Comparison of ENCODE assay signal across 15 cellular contexts in the genomic region with DNA sequence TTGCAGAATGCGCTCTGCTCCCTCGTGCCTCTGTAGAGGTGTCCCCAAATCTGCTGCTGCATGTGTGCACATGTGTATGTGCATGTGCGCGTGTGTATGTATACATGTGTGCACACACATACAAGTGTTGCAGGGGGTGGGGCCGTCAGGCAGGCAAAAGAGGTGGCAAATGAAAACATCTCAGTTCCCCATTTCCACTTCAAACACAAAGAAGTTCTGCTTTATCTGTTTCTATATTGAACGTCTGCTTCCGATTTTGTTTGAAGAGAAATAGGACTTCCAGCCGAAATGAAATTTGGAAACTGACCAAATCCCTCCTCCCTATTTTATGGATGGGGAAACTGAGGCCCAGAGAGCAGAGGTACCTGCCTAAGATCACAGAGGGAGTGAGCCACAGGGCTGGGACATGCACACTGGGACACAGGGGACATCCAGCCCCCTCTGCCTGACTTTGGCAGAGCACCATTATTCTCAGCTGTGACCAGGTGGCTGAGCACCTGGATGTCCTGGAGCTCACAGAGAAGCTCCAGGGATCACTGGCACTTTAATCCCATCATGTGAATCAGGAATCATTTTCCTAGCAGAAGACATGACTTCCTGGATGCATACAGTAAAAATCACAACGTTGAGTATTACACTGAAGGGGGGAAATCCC. TPM values are rescaled to one million over a fixed set of nuclear protein-coding genes. Genes with fewer than 3 reads are reported as not detected.
A peak's percentile ranks its signal among the peaks of the same experiment; 100 is the strongest.
DNase-seq lines count a peak whose midpoint lies in the region; ATAC-seq, FAIRE-seq and TF ChIP-seq lines count a peak whose summit lies in the region.
"Had no signal": no experiment of that assay in that cellular context is flagged by ENCODE, and none has a peak within 500 bp of the region (broad histone marks: within the 10 kb centered on the region; RNA-seq: fewer than 3 reads in every experiment).

No MANE protein-coding gene starts in this region.

- WGBS in thyroid gland, 2 donors = 79 to 84% methylated on average over 9 of the region's 9 CpGs
- 69 to 74% methylated on average over 9 of the region's 9 CpGs for WGBS in pancreas, 2 donors
- 77 to 82% (median 80%) methylated on average over 9 of the region's 9 CpGs for WGBS in stomach, 5 donors

- TF ChIP-seq CTCF in gastrocnemius medialis (IDR thresholded peaks at IDR 0.05 in 4 of 5, conservative IDR thresholded peaks at IDR 0.05 in 1 of 5) = no peak
- TF ChIP-seq CTCF in thyroid gland (IDR thresholded peaks at IDR 0.05) = no peak
- TF ChIP-seq CTCF in pancreas (IDR thresholded peaks at IDR 0.05) = no peak
- no peak for TF ChIP-seq CTCF in stomach (IDR thresholded peaks at IDR 0.05)

- FAIRE-seq in pancreas (lab: Jason Lieb, UNC) = no peak
- FAIRE-seq: frontal cortex had no signal

- no peaks in the 10 kb centered on the region for H3K36me3 ChIP-seq in gastrocnemius medialis
- H3K36me3 ChIP-seq in thyroid gland = no peaks in the 10 kb centered on the region
- H3K36me3 ChIP-seq in pancreas = no peaks in the 10 kb centered on the region
- H3K36me3 ChIP-seq in stomach = no peaks in the 10 kb centered on the region
- H3K36me3 ChIP-seq: MG63 had no signal

- H3K27ac Mint-ChIP-seq in naive B cell = peak overlapping the region; percentile 49 to 95 (median 88)
- H3K27ac Mint-ChIP-seq: stimulated activated effector memory CD8-positive, alpha-beta T cell treated with anti-CD3 and anti-CD28 coated beads, Interleukin-12 subunit alpha, Interleukin-12 subunit beta, amount 100 ng/mL, for 72 hours had no signal

- peak; percentile 91 for ATAC-seq in GM18868 (IDR thresholded peaks at IDR 0.05; ENCODE audit: unreplicated experiment)
- peak; percentile 72 for ATAC-seq in GM21717 (IDR thresholded peaks at IDR 0.05; ENCODE audit: unreplicated experiment)
- peak; percentile 77 for ATAC-seq in HG03442 (IDR thresholded peaks at IDR 0.05; ENCODE audit: unreplicated experiment)
- ATAC-seq in naive B cell (ENCODE audit: low read depth in 2 of 2) = peak; percentile 93 to 97
- ATAC-seq in gastrocnemius medialis = no peak
- no peak for ATAC-seq in pancreas
- ATAC-seq: stimulated activated effector memory CD8-positive, alpha-beta T cell treated with anti-CD3 and anti-CD28 coated beads, Interleukin-12 subunit alpha, Interleukin-12 subunit beta, amount 100 ng/mL, for 72 hours had no signal

- H3K4me1 Mint-ChIP-seq in naive B cell = peaks cover 31 to 45% (median 34%) of the 10 kb centered on the region in 3 donors
- H3K4me1 Mint-ChIP-seq: stimulated activated effector memory CD8-positive, alpha-beta T cell treated with anti-CD3 and anti-CD28 coated beads, Interleukin-12 subunit alpha, Interleukin-12 subunit beta, amount 100 ng/mL, for 72 hours had no signal

- H3K36me3 Mint-ChIP-seq in naive B cell = peaks cover 3 to 9% of the 10 kb centered on the region in 2 donors
- H3K36me3 Mint-ChIP-seq: stimulated activated effector memory CD8-positive, alpha-beta T cell treated with anti-CD3 and anti-CD28 coated beads, Interleukin-12 subunit alpha, Interleukin-12 subunit beta, amount 100 ng/mL, for 72 hours had no signal

- H3K27ac ChIP-seq in gastrocnemius medialis (no peak overlapping the region), thyroid gland (no peak overlapping the region), pancreas (no peak overlapping the region), stomach (no peak overlapping the region)
- H3K27ac ChIP-seq: skin epidermis had no signal

- H3K27me3 Mint-ChIP-seq in naive B cell = peaks cover 18 to 40% (median 30%) of the 10 kb centered on the region in 3 donors

- TF ChIP-seq POLR2A in gastrocnemius medialis (IDR thresholded peaks at IDR 0.05) (no peak), thyroid gland (IDR thresholded peaks at IDR 0.05) (no peak), stomach (IDR thresholded peaks at IDR 0.05) (no peak)

- DNase-seq in naive B cell = peak; percentile 66
- no peak for DNase-seq in gastrocnemius medialis
- DNase-seq in thyroid gland = no peak
- no peak for DNase-seq in pancreas
- no peak for DNase-seq in stomach
- DNase-seq: activated gamma-delta T cell treated with Interleukin-2 at 50 U/mL for 16 hours, HCEC 1CT, MG63 had no signal

- in situ Hi-C loops in gastrocnemius medialis (cut with MboI; ENCODE audit: low sequenced_read_pairs in 4 of 4) = no loop called here

- H3K4me3 ChIP-seq in gastrocnemius medialis (no peak overlapping the region), thyroid gland (replicated peaks in 1 of 3) (no peak overlapping the region), pancreas (no peak overlapping the region), stomach (no peak overlapping the region)
- H3K4me3 ChIP-seq: MG63, skin epidermis had no signal

- no peak for TF ChIP-seq EP300 in stomach (IDR thresholded peaks at IDR 0.05)

- peaks cover 0 to 5% (median 0%) of the 10 kb centered on the region in 7 donors for H3K9me3 Mint-ChIP-seq in naive B cell
- H3K9me3 Mint-ChIP-seq: stimulated activated effector memory CD8-positive, alpha-beta T cell treated with anti-CD3 and anti-CD28 coated beads, Interleukin-12 subunit alpha, Interleukin-12 subunit beta, amount 100 ng/mL, for 72 hours had no signal

- no peaks in the 10 kb centered on the region for H3K9me3 ChIP-seq in gastrocnemius medialis
- no peaks in the 10 kb centered on the region for H3K9me3 ChIP-seq in thyroid gland
- no peaks in the 10 kb centered on the region for H3K9me3 ChIP-seq in pancreas
- H3K9me3 ChIP-seq in stomach = no peaks in the 10 kb centered on the region
- H3K9me3 ChIP-seq: MG63 had no signal

- intact Hi-C loops in gastrocnemius medialis (cut with DNase I; ENCODE audit: low total_unique reads) = no loop called here
- intact Hi-C loops in thyroid gland (cut with DNase I) = no loop called here
- intact Hi-C loops in pancreas (cut with DNase I) = no loop called here
- intact Hi-C loops in stomach (cut with DNase I; ENCODE audit: low total_unique reads) = no loop called here

- H3K27me3 ChIP-seq in gastrocnemius medialis (peaks cover 0 to 4% (median 0%) of the 10 kb centered on the region in 3 donors), thyroid gland (no peaks in the 10 kb centered on the region), pancreas (no peaks in the 10 kb centered on the region), stomach (peaks cover 0 to 27% (median 3%) of the 10 kb centered on the region in 3 donors)
- H3K27me3 ChIP-seq: MG63 had no signal

- peak overlapping the region; percentile 63 to 94 (median 89) for H3K4me3 Mint-ChIP-seq in naive B cell
- H3K4me3 Mint-ChIP-seq: stimulated activated effector memory CD8-positive, alpha-beta T cell treated with anti-CD3 and anti-CD28 coated beads, Interleukin-12 subunit alpha, Interleukin-12 subunit beta, amount 100 ng/mL, for 72 hours had no signal

- H3K4me1 ChIP-seq in gastrocnemius medialis (no peaks in the 10 kb centered on the region), thyroid gland (no peaks in the 10 kb centered on the region), pancreas (no peaks in the 10 kb centered on the region), stomach (no peaks in the 10 kb centered on the region)

RNA-seq across cellular contexts. Expression of a gene that starts 41.2 kb away (rescaled TPM):
- polyA plus RNA-seq in naive B cell (ENCODE audit: low read depth in 6 of 6) (not detected), pancreas (under 1 TPM in 1 of 2 donors, not detected in 1; 0.02 TPM), stomach (not detected)
- total RNA-seq in gastrocnemius medialis (under 1 TPM in 2 of 4 donors, not detected in 2; 0.07 to 0.12 TPM), thyroid gland (under 1 TPM in 2 of 4 donors, not detected in 2; 0.10 to 0.11 TPM), pancreas (under 1 TPM in 2 of 6 donors, not detected in 4; 0.03 to 0.04 TPM), stomach (not detected)
- total RNA-seq: RPMI7951 had no signal

Comparison
In these comparisons a context has a peak if more than half of its experiments do, and no peak if none do; other contexts are left out.
1. ATAC-seq: peak in GM18868 (single experiment), GM21717 (single experiment), HG03442 (single experiment) and naive B cell (2 of 2); none in gastrocnemius medialis (0 of 2) and pancreas (0 of 4).